ENCODE assay signal across 1 cellular context in genomic region chr11:118252688-118253087, GRCh38.
TF ChIP-seq lines count a peak whose summit lies in the region.

No MANE protein-coding gene starts in this region.

TF ChIP-seq in H1, 55 proteins besides CTCF, POLR2A, EP300 and RAD21:
- TF ChIP-seq E2F6 (IDR thresholded peaks at IDR 0.05) (no peak), FOSL1 (IDR thresholded peaks at IDR 0.05; ENCODE audit: insufficient read depth, low read depth, low read length) (no peak), SUZ12 (IDR thresholded peaks at IDR 0.05; ENCODE audit: low read length) (no peak), TBP (IDR thresholded peaks at IDR 0.05; ENCODE audit: low read depth, low read length) (no peak), MAFK (IDR thresholded peaks at IDR 0.05; ENCODE audit: low read depth, low read length) (no peak), SIRT6 (IDR thresholded peaks at IDR 0.05; ENCODE audit: low read length) (no peak), YY1 (IDR thresholded peaks at IDR 0.05; ENCODE audit: low read depth, low read length) (no peak), CHD2 (IDR thresholded peaks at IDR 0.05; ENCODE audit: low read length) (no peak), TCF12 (IDR thresholded peaks at IDR 0.05; ENCODE audit: low read depth, low read length) (no peak), RBBP5 (IDR thresholded peaks at IDR 0.05; ENCODE audit: borderline replicate concordance, low read depth, low read length) (no peak), KDM1A (IDR thresholded peaks at IDR 0.05; ENCODE audit: borderline replicate concordance, low read length) (no peak), NRF1 (IDR thresholded peaks at IDR 0.05; ENCODE audit: low read depth, low read length) (no peak), POLR2AphosphoS5 (IDR thresholded peaks at IDR 0.05; ENCODE audit: low read depth, low read length) (no peak), HDAC6 (IDR thresholded peaks at IDR 0.05; ENCODE audit: low read depth, low read length) (no peak), TAF1 (IDR thresholded peaks at IDR 0.05; ENCODE audit: low read depth, low read length) (no peak), EGR1 (IDR thresholded peaks at IDR 0.05; ENCODE audit: borderline replicate concordance, low read depth, low read length) (no peak), BRCA1 (IDR thresholded peaks at IDR 0.05; ENCODE audit: low read depth, low read length) (no peak), RXRA (IDR thresholded peaks at IDR 0.05; ENCODE audit: insufficient read depth, low read depth, low read length) (no peak), RNF2 (IDR thresholded peaks at IDR 0.05; ENCODE audit: borderline replicate concordance, low read depth, low read length, missing control alignments, poor library complexity, severe bottlenecking) (no peak), ASH2L (IDR thresholded peaks at IDR 0.05; ENCODE audit: low read length) (no peak)
